In the genomic region with DNA sequence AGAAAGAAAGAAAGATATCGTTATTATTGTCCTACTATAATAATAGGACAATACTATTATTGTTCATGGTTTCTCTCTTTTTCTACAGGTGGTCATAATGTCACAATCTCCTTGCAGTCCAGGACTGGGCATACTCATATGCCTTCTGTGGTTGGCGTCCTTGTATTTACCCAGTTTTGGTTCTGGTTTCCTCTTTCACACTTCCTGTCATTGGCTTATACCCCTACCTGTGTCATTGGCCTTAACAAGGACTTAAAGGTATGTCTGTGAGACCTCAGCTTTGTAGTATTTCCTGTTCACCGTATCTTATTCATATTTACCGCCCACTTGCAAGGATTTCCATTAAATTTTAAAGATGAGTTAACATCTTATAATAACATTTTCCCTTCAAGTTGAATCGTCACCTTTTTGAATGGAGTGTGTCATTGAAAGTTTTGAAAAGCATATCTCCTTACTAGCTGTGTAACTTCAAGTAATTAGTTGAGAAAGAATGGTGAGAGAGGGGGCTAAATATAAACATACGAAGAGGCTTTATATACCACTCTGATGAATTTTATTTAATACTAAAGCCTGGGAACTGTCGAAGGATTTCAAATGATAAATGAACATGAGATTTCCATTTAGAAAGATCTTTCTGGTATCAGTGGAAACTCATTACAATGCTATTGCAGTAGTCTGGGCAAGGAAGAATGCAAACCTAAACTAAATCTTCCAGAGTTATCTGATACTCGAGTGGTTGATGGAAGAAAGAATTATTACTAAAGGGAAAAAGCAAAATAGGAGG, we compare ENCODE assay signal across 11 cellular contexts. TPM values are rescaled to one million over a fixed set of nuclear protein-coding genes. Genes with fewer than 3 reads are reported as not detected.
A peak's percentile ranks its signal among the peaks of the same experiment; 100 is the strongest.
DNase-seq lines count a peak whose midpoint lies in the region; ATAC-seq and TF ChIP-seq lines count a peak whose summit lies in the region.
"Had no signal": no experiment of that assay in that cellular context is flagged by ENCODE, and none has a peak within 500 bp of the region (broad histone marks: within the 10 kb centered on the region; RNA-seq: fewer than 3 reads in every experiment).

No MANE protein-coding gene starts in this region.

- H3K4me3 Mint-ChIP-seq in activated CD8-positive, alpha-beta T cell treated with anti-CD3 and anti-CD28 coated beads for 36 hours, result no peak overlapping the region

- H3K27ac ChIP-seq in left ventricle myocardium inferior (replicated peaks), result peak overlapping the region; percentile 14
- H3K27ac ChIP-seq: ovary had no signal

- TF ChIP-seq CTCF in left ventricle myocardium inferior (IDR thresholded peaks at IDR 0.05; ENCODE audit: borderline replicate concordance) (no peak), mucosa of descending colon (IDR thresholded peaks at IDR 0.05) (no peak), GM20000 (IDR thresholded peaks at IDR 0.05; ENCODE audit: extremely low read depth, missing control alignments) (no peak), GM13976 (IDR thresholded peaks at IDR 0.05; ENCODE audit: borderline replicate concordance, control extremely low read depth, extremely low read depth, insufficient read depth, missing control alignments) (no peak)
- TF ChIP-seq CTCF in activated CD8-positive, alpha-beta T cell treated with anti-CD3 and anti-CD28 coated beads for 36 hours (IDR thresholded peaks at IDR 0.05), result no peak

- CTCF ChIA-PET in activated CD8-positive, alpha-beta T cell treated with anti-CD3 and anti-CD28 coated beads for 36 hours (lab: Charles Lee), result interaction anchor here (1.6 kb wide), 1 partner anchor 19 kb away, joined by 4 read pairs; no protein-coding TSS in a partner anchor

- DNase-seq in left ventricle myocardium inferior (no peak), left cardiac atrium (no peak), mucosa of descending colon (no peak), GM20000 (ENCODE audit: low spot score) (no peak), GM13976 (ENCODE audit: low spot score) (no peak), activated gamma-delta T cell (lab: John Stamatoyannopoulos, UW) (no peak)
- DNase-seq in activated CD8-positive, alpha-beta T cell treated with anti-CD3 and anti-CD28 coated beads for 36 hours, result peak; percentile 24
- DNase-seq: NCI-H1417 treated with DMSO at 0.1 percent for 48 hours, ovary had no signal

- H3K4me3 ChIP-seq in left ventricle myocardium inferior (no peak overlapping the region), mucosa of descending colon (no peak overlapping the region)
- H3K4me3 ChIP-seq: BLaER1 treated with 17β-estradiol and CSF1 and Interleukin-3, amounts not matched to agents 10 nM and 100 nM; ovary had no signal

- no peaks in the 10 kb centered on the region for H3K9me3 Mint-ChIP-seq in activated CD8-positive, alpha-beta T cell treated with anti-CD3 and anti-CD28 coated beads for 36 hours

- peaks cover 25% of the 10 kb centered on the region for H3K4me1 Mint-ChIP-seq in activated CD8-positive, alpha-beta T cell treated with anti-CD3 and anti-CD28 coated beads for 36 hours (ENCODE audit: low read depth)

- H3K36me3 ChIP-seq in left ventricle myocardium inferior, result peaks cover 44% of the 10 kb centered on the region
- H3K36me3 ChIP-seq in mucosa of descending colon (ENCODE audit: low read depth), result no peaks in the 10 kb centered on the region
- H3K36me3 ChIP-seq: ovary had no signal

- H3K9me3 ChIP-seq in left ventricle myocardium inferior (replicated peaks), result no peaks in the 10 kb centered on the region
- no peaks in the 10 kb centered on the region for H3K9me3 ChIP-seq in mucosa of descending colon
- H3K9me3 ChIP-seq: BLaER1 treated with 17β-estradiol and CSF1 and Interleukin-3, amounts not matched to agents 10 nM and 100 nM; ovary had no signal

- POLR2A ChIA-PET in activated CD8-positive, alpha-beta T cell treated with anti-CD3 and anti-CD28 coated beads for 36 hours (lab: Charles Lee), result no interaction called here

- H3K27me3 ChIP-seq in left ventricle myocardium inferior (ENCODE audit: low read depth), result no peaks in the 10 kb centered on the region
- H3K27me3 ChIP-seq: BLaER1 treated with 17β-estradiol and CSF1 and Interleukin-3, amounts not matched to agents 10 nM and 100 nM; ovary had no signal

- H3K36me3 Mint-ChIP-seq in activated CD8-positive, alpha-beta T cell treated with anti-CD3 and anti-CD28 coated beads for 36 hours (ENCODE audit: low read depth), result peaks cover 33% of the 10 kb centered on the region

- H3K27me3 Mint-ChIP-seq in activated CD8-positive, alpha-beta T cell treated with anti-CD3 and anti-CD28 coated beads for 36 hours, result no peaks in the 10 kb centered on the region

- intact Hi-C loops in left ventricle myocardium inferior (cut with micrococcal nuclease) (no loop called here), left cardiac atrium (cut with DNase I) (no loop called here), mucosa of descending colon (cut with DNase I, micrococcal nuclease) (no loop called here)
- intact Hi-C loops in activated CD8-positive, alpha-beta T cell treated with anti-CD3 and anti-CD28 coated beads for 36 hours (cut with micrococcal nuclease), result no loop called here

- in situ Hi-C loops in GM13976 (cut with MboI; ENCODE audit: low sequenced_read_pairs, unreplicated experiment), result no loop called here

- no peak for ATAC-seq in left cardiac atrium
- peak; percentile 96 for ATAC-seq in activated CD8-positive, alpha-beta T cell treated with anti-CD3 and anti-CD28 coated beads for 36 hours
- ATAC-seq in mucosa of descending colon, result peak; percentile 13
- no peak for ATAC-seq in esophagus mucosa

- H3K4me1 ChIP-seq in left ventricle myocardium inferior (peaks cover 6% of the 10 kb centered on the region), mucosa of descending colon (ENCODE audit: low read depth) (no peaks in the 10 kb centered on the region)

- H3K27ac Mint-ChIP-seq in activated CD8-positive, alpha-beta T cell treated with anti-CD3 and anti-CD28 coated beads for 36 hours, result peak overlapping the region; percentile 86

RNA-seq across cellular contexts. Expression of a gene that starts 36.6 kb away (rescaled TPM):
- total RNA-seq in left ventricle myocardium inferior (1.5 TPM), left cardiac atrium (1 to 10 TPM in 1 of 2 donors, under 1 TPM in 1; 0.50 to 6.9 TPM), mucosa of descending colon (1 to 10 TPM in 1 of 3 donors, under 1 TPM in 2; 0.17 to 4.1 (median 0.22) TPM), esophagus mucosa (not detected)
- not detected for total RNA-seq in activated CD8-positive, alpha-beta T cell treated with anti-CD3 and anti-CD28 coated beads for 36 hours

RNA-seq across cellular contexts. Expression of a gene that starts 37.0 kb away (rescaled TPM):
- total RNA-seq in left ventricle myocardium inferior (3.1 TPM), left cardiac atrium (1 to 10 TPM; 3.0 to 5.9 TPM), mucosa of descending colon (10 to 100 TPM; 10.9 to 32.2 (median 11.9) TPM), esophagus mucosa (1.2 TPM)
- 1 to 10 TPM; 2.0 to 2.2 TPM for total RNA-seq in activated CD8-positive, alpha-beta T cell treated with anti-CD3 and anti-CD28 coated beads for 36 hours

Comparison
In these comparisons a context has a peak if more than half of its experiments do, and no peak if none do; other contexts are left out.
1. ATAC-seq: peak in activated CD8-positive, alpha-beta T cell treated with anti-CD3 and anti-CD28 coated beads for 36 hours (single experiment) and mucosa of descending colon (single experiment); none in left cardiac atrium (0 of 2) and esophagus mucosa (single experiment).